22 cellular contexts compared by ENCODE assay signal in the genomic region with DNA sequence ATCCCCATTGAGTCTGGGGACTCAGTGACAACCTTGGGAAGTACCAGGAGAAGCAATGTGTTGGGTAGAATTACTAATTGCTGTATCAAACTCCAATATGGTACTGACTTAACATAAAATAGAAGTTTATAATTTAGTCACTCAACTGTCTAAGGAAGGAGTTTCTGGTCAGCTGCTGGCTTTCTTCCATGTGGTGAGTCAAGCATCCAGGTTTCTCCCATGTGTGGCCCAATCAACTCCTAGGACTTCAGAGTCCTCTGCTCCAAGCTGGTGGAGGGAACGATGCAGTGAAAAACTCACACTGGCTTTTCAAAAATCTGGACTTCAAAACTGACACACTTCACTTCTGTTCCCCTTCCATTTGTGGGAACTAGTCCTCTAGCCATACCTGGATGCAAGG. TPM values are rescaled to one million over a fixed set of nuclear protein-coding genes. Genes with fewer than 3 reads are reported as not detected.
DNase-seq lines count a peak whose midpoint lies in the region; FAIRE-seq and TF ChIP-seq lines count a peak whose summit lies in the region.
"Had no signal": no experiment of that assay in that cellular context is flagged by ENCODE, and none has a peak within 500 bp of the region (broad histone marks: within the 10 kb centered on the region; RNA-seq: fewer than 3 reads in every experiment).

No MANE protein-coding gene starts in this region.

- no peak overlapping the region for H3K27ac Mint-ChIP-seq in osteocyte (ENCODE audit: unreplicated experiment)
- H3K27ac Mint-ChIP-seq: activated CD4-positive, alpha-beta T cell treated with anti-CD3 and anti-CD28 coated beads, Interleukin-2, amount 10 ng/mL, durations not matched to agents 7 days and 5 days; IgD-negative memory B cell; neural progenitor cell; type B pancreatic cell had no signal

- no peaks in the 10 kb centered on the region for H3K79me2 ChIP-seq in GM23248 (ENCODE audit: insufficient read depth)

- no peaks in the 10 kb centered on the region for H3K9me2 ChIP-seq in GM23248 (ENCODE audit: insufficient read depth)

- peaks cover 7% of the 10 kb centered on the region for H3K4me1 Mint-ChIP-seq in osteocyte (ENCODE audit: unreplicated experiment)
- H3K4me1 Mint-ChIP-seq: activated CD4-positive, alpha-beta T cell treated with anti-CD3 and anti-CD28 coated beads, Interleukin-2, amount 10 ng/mL, durations not matched to agents 7 days and 5 days; IgD-negative memory B cell; neural progenitor cell had no signal

- H3K36me3 ChIP-seq in GM23248 (ENCODE audit: low read depth) (peaks cover 14% of the 10 kb centered on the region; the same call in 1 of the 2 replicates), WERI-Rb-1 (no peaks in the 10 kb centered on the region)
- H3K36me3 ChIP-seq: BLaER1, neural progenitor cell had no signal

- in situ Hi-C loops in GM23248 (cut with MboI): no loop called here

- TF ChIP-seq CTCF in epithelial cell of esophagus (IDR thresholded peaks at IDR 0.05; ENCODE audit: insufficient read depth, low read depth, low read length, missing control alignments) (no peak), osteocyte (IDR thresholded peaks at IDR 0.05) (no peak), WERI-Rb-1 (IDR thresholded peaks at IDR 0.05; ENCODE audit: low read depth, low read length) (no peak)

- 62 to 80% methylated on average over 1 of the region's 1 CpG for WGBS in GM23248 (ENCODE audit: low coverage in 1 of 2, low lambda C conversion rate in 2 of 2, missing lambda C conversion rate in 2 of 2), 2 experiments

- no peaks in the 10 kb centered on the region for H3K9me3 ChIP-seq in GM23248 (ENCODE audit: low read depth)
- no peaks in the 10 kb centered on the region for H3K9me3 ChIP-seq in WERI-Rb-1 (ENCODE audit: severe bottlenecking)
- H3K9me3 ChIP-seq: BLaER1 had no signal

- peaks cover 17% of the 10 kb centered on the region for H3K4me1 ChIP-seq in GM23248 (ENCODE audit: insufficient read depth)
- H3K4me1 ChIP-seq: BLaER1, neural progenitor cell had no signal

- FAIRE-seq in RCC 7860 (lab: Jason Lieb, UNC): no peak
- FAIRE-seq: GM19239, TTC549 had no signal

- peaks cover 2% of the 10 kb centered on the region for H3K36me3 Mint-ChIP-seq in osteocyte (ENCODE audit: unreplicated experiment)
- H3K36me3 Mint-ChIP-seq: IgD-negative memory B cell had no signal

- H3K9me3 Mint-ChIP-seq in osteocyte (ENCODE audit: unreplicated experiment): no peaks in the 10 kb centered on the region
- H3K9me3 Mint-ChIP-seq: neural progenitor cell, type B pancreatic cell had no signal

- H2AFZ ChIP-seq in GM23248: no peak overlapping the region
- H2AFZ ChIP-seq: neural progenitor cell had no signal

- DNase-seq in GM23248 (peak; percentile 80), RCC 7860 (ENCODE audit: low spot score) (peak; percentile 13), epithelial cell of esophagus (ENCODE audit: low read depth) (peak; percentile 54), osteocyte (ENCODE audit: extremely low spot score, unreplicated experiment) (peak; percentile 15), NCI-H2081 (lab: John Stamatoyannopoulos, UW) (no peak), DMS53 treated with DMSO at 0.1 percent for 48 hours (lab: John Stamatoyannopoulos, UW; ENCODE audit: unreplicated experiment) (no peak), cerebellar cortex (ENCODE audit: low spot score) (no peak), WERI-Rb-1 (no peak)
- DNase-seq: activated CD4-positive, alpha-beta T cell treated with anti-CD3 and anti-CD28 coated beads, Interleukin-2, amount 10 ng/mL, durations not matched to agents 7 days and 5 days; aorta; DMS 273 treated with DMSO at 0.1 percent for 48 hours; hippocampal formation; left cardiac atrium; midbrain; NCI-H2081 treated with DMSO at 0.1 percent for 48 hours; stimulated activated naive CD4-positive, alpha-beta T cell treated with Interleukin-2 at 50 U/mL for 16 hours had no signal

- H3K4me2 ChIP-seq in GM23248 (ENCODE audit: unreplicated experiment): no peak overlapping the region
- H3K4me2 ChIP-seq: BLaER1, neural progenitor cell had no signal

- H3K27ac ChIP-seq in GM23248 (no peak overlapping the region), WERI-Rb-1 (no peak overlapping the region)
- H3K27ac ChIP-seq: BLaER1, neural progenitor cell had no signal

- H3K27me3 Mint-ChIP-seq in osteocyte (ENCODE audit: unreplicated experiment): no peaks in the 10 kb centered on the region
- H3K27me3 Mint-ChIP-seq: activated CD4-positive, alpha-beta T cell treated with anti-CD3 and anti-CD28 coated beads, Interleukin-2, amount 10 ng/mL, durations not matched to agents 7 days and 5 days; type B pancreatic cell had no signal

- no peak overlapping the region for H3K4me3 ChIP-seq in GM23248
- no peak overlapping the region for H3K4me3 ChIP-seq in epithelial cell of esophagus (ENCODE audit: low read length)
- no peak overlapping the region for H3K4me3 ChIP-seq in WERI-Rb-1 (ENCODE audit: low read depth, low read length)
- H3K4me3 ChIP-seq: BLaER1, neural progenitor cell had no signal

- H3F3A ChIP-seq in GM23248 (ENCODE audit: insufficient read depth): peaks cover 28% of the 10 kb centered on the region

- no peak overlapping the region for H3K9ac ChIP-seq in GM23248
- H3K9ac ChIP-seq: BLaER1, neural progenitor cell had no signal

- H4K20me1 ChIP-seq in GM23248 (ENCODE audit: insufficient read depth): no peaks in the 10 kb centered on the region
- H4K20me1 ChIP-seq: BLaER1 had no signal

- no peaks in the 10 kb centered on the region for H3K27me3 ChIP-seq in GM23248 (replicated peaks; ENCODE audit: insufficient read depth)
- H3K27me3 ChIP-seq in WERI-Rb-1 (ENCODE audit: insufficient read depth, low read depth, severe bottlenecking): no peaks in the 10 kb centered on the region
- H3K27me3 ChIP-seq: BLaER1, neural progenitor cell had no signal

- no peak overlapping the region for H3K4me3 Mint-ChIP-seq in osteocyte (ENCODE audit: unreplicated experiment)
- H3K4me3 Mint-ChIP-seq: activated CD4-positive, alpha-beta T cell treated with anti-CD3 and anti-CD28 coated beads, Interleukin-2, amount 10 ng/mL, durations not matched to agents 7 days and 5 days; IgD-negative memory B cell; neural progenitor cell; type B pancreatic cell had no signal

RNA-seq across cellular contexts. Expression of a gene that starts 25.2 kb away (rescaled TPM):
- 281 and 298 TPM in 2 replicates for total RNA-seq in GM23248 (2014; rRNA removed; shearing (Covaris generic))
- polyA plus RNA-seq in GM23248 (2016; fragmentation: Nextera tagmentation; extraction: Ambion mirVana): 74.0 and 76.1 TPM in 2 replicates
- total RNA-seq in osteocyte: 27.6 and 30.4 TPM in 2 replicates
- total RNA-seq: activated CD4-positive, alpha-beta T cell treated with anti-CD3 and anti-CD28 coated beads, Interleukin-2, amount 10 ng/mL, durations not matched to agents 7 days and 5 days had no signal
- polyA plus RNA-seq: IgD-negative memory B cell had no signal

Comparison
In these comparisons a context has a peak if more than half of its experiments do, and no peak if none do; other contexts are left out.
1. DNase-seq: peak in GM23248 (single experiment), RCC 7860 (single experiment), epithelial cell of esophagus (single experiment) and osteocyte (single experiment); none in NCI-H2081 (0 of 2), DMS53 treated with DMSO at 0.1 percent for 48 hours (single experiment), cerebellar cortex (single experiment) and WERI-Rb-1 (single experiment).